Comparison of ENCODE assay signal across 20 cellular contexts in the genomic region with DNA sequence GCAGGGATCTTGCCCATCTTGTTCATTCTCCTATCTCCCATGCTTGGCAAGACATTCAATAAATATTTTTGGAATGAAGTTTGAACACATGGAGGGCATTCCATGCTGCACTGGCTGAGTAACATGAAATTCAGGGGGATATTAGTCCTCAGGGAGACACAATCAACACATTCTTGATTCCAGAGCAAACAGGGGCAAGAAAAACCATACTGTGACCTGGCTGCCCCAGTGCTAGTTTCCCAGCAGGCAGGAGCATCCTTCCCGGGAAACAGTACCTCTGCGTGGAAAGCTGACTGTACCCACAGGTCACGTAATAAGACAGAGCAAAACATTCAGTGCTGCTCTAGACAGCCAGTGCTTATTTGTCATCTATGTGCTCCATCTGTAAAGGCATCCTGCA.
A peak's percentile ranks its signal among the peaks of the same experiment; 100 is the strongest.
DNase-seq lines count a peak whose midpoint lies in the region; ATAC-seq and TF ChIP-seq lines count a peak whose summit lies in the region.
"Had no signal": no experiment of that assay in that cellular context is flagged by ENCODE, and none has a peak within 500 bp of the region (broad histone marks: within the 10 kb centered on the region; RNA-seq: fewer than 3 reads in every experiment).

No MANE protein-coding gene starts in this region.

- no peaks in the 10 kb centered on the region for H3K9me3 Mint-ChIP-seq in activated naive CD8-positive, alpha-beta T cell treated with anti-CD3 and anti-CD28 coated beads, Interleukin-2, amount 50 U/mL, for 24 hours
- no peaks in the 10 kb centered on the region for H3K9me3 Mint-ChIP-seq in activated naive CD8-positive, alpha-beta T cell treated with anti-CD3 and anti-CD28 coated beads for 36 hours
- H3K9me3 Mint-ChIP-seq: activated B cell treated with CpG ODN at 0.5 μM for 24 hours; activated naive CD4-positive, alpha-beta T cell treated with anti-CD3 and anti-CD28 coated beads, Interleukin-2, amount 50 U/mL, for 24 hours; activated T-cell treated with anti-CD3 and anti-CD28 coated beads, Interleukin-2, amount 50 U/mL, for 72 hours; CD4-positive, alpha-beta T cell; memory B cell; naive thymus-derived CD8-positive, alpha-beta T cell had no signal

- TF ChIP-seq CTCF in foreskin fibroblast (IDR thresholded peaks at IDR 0.05; ENCODE audit: low read depth, low read length): no peak

- H3K4me1 Mint-ChIP-seq in activated naive CD8-positive, alpha-beta T cell treated with anti-CD3 and anti-CD28 coated beads, Interleukin-2, amount 50 U/mL, for 24 hours: peaks cover 10% of the 10 kb centered on the region
- H3K4me1 Mint-ChIP-seq in activated naive CD8-positive, alpha-beta T cell treated with anti-CD3 and anti-CD28 coated beads for 36 hours: peaks cover 14% of the 10 kb centered on the region
- H3K4me1 Mint-ChIP-seq: activated B cell treated with CpG ODN at 0.5 μM for 24 hours, memory B cell had no signal

- no peaks in the 10 kb centered on the region for H3K36me3 Mint-ChIP-seq in activated naive CD8-positive, alpha-beta T cell treated with anti-CD3 and anti-CD28 coated beads, Interleukin-2, amount 50 U/mL, for 24 hours (ENCODE audit: low read depth)
- no peaks in the 10 kb centered on the region for H3K36me3 Mint-ChIP-seq in activated naive CD8-positive, alpha-beta T cell treated with anti-CD3 and anti-CD28 coated beads for 36 hours
- H3K36me3 Mint-ChIP-seq: activated naive CD4-positive, alpha-beta T cell treated with anti-CD3 and anti-CD28 coated beads, Interleukin-2, amount 50 U/mL, for 24 hours; memory B cell; naive thymus-derived CD8-positive, alpha-beta T cell had no signal

- peaks cover 31% of the 10 kb centered on the region for H3K27me3 Mint-ChIP-seq in activated naive CD8-positive, alpha-beta T cell treated with anti-CD3 and anti-CD28 coated beads, Interleukin-2, amount 50 U/mL, for 24 hours
- H3K27me3 Mint-ChIP-seq in activated naive CD8-positive, alpha-beta T cell treated with anti-CD3 and anti-CD28 coated beads for 36 hours: peaks cover 28% of the 10 kb centered on the region

- H3K27ac Mint-ChIP-seq in activated naive CD8-positive, alpha-beta T cell treated with anti-CD3 and anti-CD28 coated beads, Interleukin-2, amount 50 U/mL, for 24 hours: peak overlapping the region; percentile 7
- no peak overlapping the region for H3K27ac Mint-ChIP-seq in activated naive CD8-positive, alpha-beta T cell treated with anti-CD3 and anti-CD28 coated beads for 36 hours
- H3K27ac Mint-ChIP-seq: activated B cell treated with CpG ODN at 0.5 μM for 24 hours; activated CD8-positive, alpha-beta T cell treated with anti-CD3 and anti-CD28 coated beads, Interleukin-2, amount 10 ng/mL, durations not matched to agents 7 days and 5 days; activated naive CD4-positive, alpha-beta T cell treated with anti-CD3 and anti-CD28 coated beads, Interleukin-2, amount 50 U/mL, for 24 hours; activated T-cell treated with anti-CD3 and anti-CD28 coated beads, Interleukin-2, amount 50 U/mL, for 72 hours; CD4-positive, alpha-beta T cell; memory B cell had no signal

- no peak overlapping the region for H3K4me3 Mint-ChIP-seq in activated naive CD8-positive, alpha-beta T cell treated with anti-CD3 and anti-CD28 coated beads, Interleukin-2, amount 50 U/mL, for 24 hours
- H3K4me3 Mint-ChIP-seq in activated naive CD8-positive, alpha-beta T cell treated with anti-CD3 and anti-CD28 coated beads for 36 hours: no peak overlapping the region
- H3K4me3 Mint-ChIP-seq: activated B cell treated with CpG ODN at 0.5 μM for 24 hours; activated CD8-positive, alpha-beta T cell treated with anti-CD3 and anti-CD28 coated beads, Interleukin-2, amount 10 ng/mL, durations not matched to agents 7 days and 5 days; activated naive CD4-positive, alpha-beta T cell treated with anti-CD3 and anti-CD28 coated beads, Interleukin-2, amount 50 U/mL, for 24 hours; activated T-cell treated with anti-CD3 and anti-CD28 coated beads, Interleukin-2, amount 50 U/mL, for 72 hours; CD4-positive, alpha-beta T cell; memory B cell; naive thymus-derived CD8-positive, alpha-beta T cell had no signal

- DNase-seq in activated naive CD8-positive, alpha-beta T cell treated with anti-CD3 and anti-CD28 coated beads, Interleukin-2, amount 50 U/mL, for 24 hours: no peak
- DNase-seq in activated naive CD8-positive, alpha-beta T cell treated with anti-CD3 and anti-CD28 coated beads for 36 hours: no peak
- DNase-seq in T1000 (lab: John Stamatoyannopoulos, UW): peak; percentile 35
- peak; percentile 67 to 73 for DNase-seq in foreskin fibroblast
- DNase-seq in smooth muscle cell of the brain vasculature (ENCODE audit: low read depth, low spot score): peak; percentile 13
- DNase-seq in H4 (ENCODE audit: low spot score): no peak
- DNase-seq in NCI-H510A treated with DMSO at 0.1 percent for 48 hours (lab: John Stamatoyannopoulos, UW): no peak
- DNase-seq: 8988T; activated B cell treated with CpG ODN at 0.5 μM for 24 hours; activated CD8-positive, alpha-beta T cell treated with anti-CD3 and anti-CD28 coated beads, Interleukin-2, amount 10 ng/mL, durations not matched to agents 7 days and 5 days; activated T-cell treated with anti-CD3 and anti-CD28 coated beads, Interleukin-2, amount 50 U/mL, for 72 hours; CD4-positive, alpha-beta T cell; naive thymus-derived CD8-positive, alpha-beta T cell; NCI-H2171; PC-3; stimulated activated CD8-positive, alpha-beta memory T cell treated with anti-CD3 and anti-CD28 coated beads, Interleukin-4, amount 100 ng/mL, for 48 hours had no signal

- ATAC-seq in activated naive CD8-positive, alpha-beta T cell treated with anti-CD3 and anti-CD28 coated beads, Interleukin-2, amount 50 U/mL, for 24 hours: no peak
- ATAC-seq in GM21786 (IDR thresholded peaks at IDR 0.05; ENCODE audit: unreplicated experiment): no peak
- ATAC-seq: activated CD8-positive, alpha-beta T cell treated with anti-CD3 and anti-CD28 coated beads, Interleukin-2, amount 10 ng/mL, durations not matched to agents 7 days and 5 days; activated T-cell treated with anti-CD3 and anti-CD28 coated beads, Interleukin-2, amount 50 U/mL, for 72 hours; naive thymus-derived CD8-positive, alpha-beta T cell; PC-3 had no signal

- H3K4me3 ChIP-seq in foreskin fibroblast (ENCODE audit: low read depth in 1 of 2, low read length in 2 of 2): no peak overlapping the region
- H3K4me3 ChIP-seq: prostate gland had no signal

Comparison
In these comparisons a context has a peak if more than half of its experiments do, and no peak if none do; other contexts are left out.
1. DNase-seq: peak in T1000 (single experiment), foreskin fibroblast (2 of 2) and smooth muscle cell of the brain vasculature (single experiment); none in activated naive CD8-positive, alpha-beta T cell treated with anti-CD3 and anti-CD28 coated beads, Interleukin-2, amount 50 U/mL, for 24 hours (single experiment), activated naive CD8-positive, alpha-beta T cell treated with anti-CD3 and anti-CD28 coated beads for 36 hours (single experiment), H4 (single experiment) and NCI-H510A treated with DMSO at 0.1 percent for 48 hours (single experiment).